Comparison of ENCODE assay signal across 7 cellular contexts in the genomic region with DNA sequence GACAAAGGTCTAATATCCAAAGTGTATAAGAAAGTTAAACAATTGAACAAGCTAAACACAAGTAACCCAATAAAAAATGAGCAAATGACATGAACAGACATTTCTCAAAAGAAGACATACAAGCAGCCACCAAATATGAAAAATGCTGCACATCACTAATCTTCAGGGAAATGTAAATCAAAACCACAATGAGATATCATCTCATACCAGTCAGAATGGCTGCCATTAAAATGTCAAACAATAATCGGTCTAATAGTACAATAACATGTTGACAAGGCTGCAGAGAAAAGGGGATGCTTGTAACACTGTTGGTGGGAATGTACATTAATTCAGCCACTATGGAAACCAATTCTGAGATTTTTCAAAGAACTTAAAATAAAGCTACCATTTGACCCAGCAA.
"Had no signal": no experiment of that assay in that cellular context is flagged by ENCODE, and none has a peak within 500 bp of the region (broad histone marks: within the 10 kb centered on the region; RNA-seq: fewer than 3 reads in every experiment).

No MANE protein-coding gene starts in this region.

- DNase-seq: GDM1, GF-D8 had no signal

- ATAC-seq: GM12878 had no signal

- H3K4me3 ChIP-seq: GM12878 had no signal

- FAIRE-seq: G401.6, GM12878, GM12892, GM18507, GM19239 had no signal
